In genomic region chr1:226100436-226101347, GRCh38 we compare ENCODE assay signal across 2 cellular contexts.
TF ChIP-seq lines count a peak whose summit lies in the region.

No MANE protein-coding gene starts in this region.

TF ChIP-seq in GM23338, 12 proteins besides CTCF, POLR2A, EP300 and RAD21:
- no peak for TF ChIP-seq EZH2phosphoT487 (IDR thresholded peaks at IDR 0.05; ENCODE audit: unreplicated experiment)
- TF ChIP-seq ZNF331 (CRISPR knock-in tag; IDR thresholded peaks at IDR 0.05; ENCODE audit: low read depth) = no peak
- TF ChIP-seq NANOG (IDR thresholded peaks at IDR 0.05; ENCODE audit: borderline replicate concordance) = no peak
- no peak for TF ChIP-seq EZH2 (IDR thresholded peaks at IDR 0.05; ENCODE audit: low read depth, unreplicated experiment)

TF ChIP-seq in H1, 55 proteins besides CTCF, POLR2A, EP300 and RAD21:
- TF ChIP-seq NRF1 (IDR thresholded peaks at IDR 0.05; ENCODE audit: low read depth, low read length) (peak; percentile 63), KDM4A (IDR thresholded peaks at IDR 0.05; ENCODE audit: low read depth, low read length, severe bottlenecking) (no peak), ASH2L (IDR thresholded peaks at IDR 0.05; ENCODE audit: low read length) (peak; percentile 31)
